In the genomic region with DNA sequence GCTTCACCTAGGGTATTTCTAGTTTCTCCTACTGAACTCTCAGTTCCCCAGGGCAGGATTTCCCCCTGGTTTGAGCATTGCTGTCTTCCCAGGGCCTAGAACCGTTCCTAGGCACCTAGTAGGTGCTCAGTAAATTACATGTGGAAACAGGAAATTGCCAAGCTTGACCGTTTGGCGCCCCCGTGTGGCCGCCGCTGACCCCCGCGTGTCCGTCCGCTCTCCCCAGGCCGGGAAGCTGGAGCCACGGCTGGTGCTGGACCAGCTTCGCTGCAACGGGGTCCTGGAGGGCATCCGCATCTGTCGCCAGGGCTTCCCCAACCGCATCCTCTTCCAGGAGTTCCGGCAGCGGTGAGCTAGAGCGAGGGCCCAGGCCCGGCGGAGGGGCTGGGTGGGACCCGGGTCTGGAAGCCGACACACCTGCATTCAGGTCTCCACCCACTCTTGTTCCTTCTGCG, we compare ENCODE assay signal across 9 cellular contexts. TPM values are rescaled to one million over a fixed set of nuclear protein-coding genes. Genes with fewer than 3 reads are reported as not detected.
DNase-seq lines count a peak whose midpoint lies in the region; ATAC-seq and TF ChIP-seq lines count a peak whose summit lies in the region.
"Had no signal": no experiment of that assay in that cellular context is flagged by ENCODE, and none has a peak within 500 bp of the region (broad histone marks: within the 10 kb centered on the region; RNA-seq: fewer than 3 reads in every experiment).

No MANE protein-coding gene starts in this region.

- no peaks in the 10 kb centered on the region for H3K4me1 Mint-ChIP-seq in activated CD8-positive, alpha-beta memory T cell treated with anti-CD3 and anti-CD28 coated beads, Interleukin-2, amount 10 ng/mL, durations not matched to agents 7 days and 5 days

- ATAC-seq in activated CD8-positive, alpha-beta memory T cell treated with anti-CD3 and anti-CD28 coated beads, Interleukin-2, amount 10 ng/mL, durations not matched to agents 7 days and 5 days: no peak

- peak; percentile 54 for DNase-seq in GM12865 (ENCODE audit: low read depth)
- DNase-seq in LNCaP clone FGC (ENCODE audit: low read depth): no peak
- DNase-seq in dorsolateral prefrontal cortex: no peak
- peak; percentile 50 for DNase-seq in stimulated activated CD4-positive, alpha-beta T cell treated with anti-CD3 and anti-CD28 coated beads, Interleukin-15, amount 100 ng/mL, for 24 hours
- no peak for DNase-seq in NCI-H226
- no peak for DNase-seq in activated CD8-positive, alpha-beta memory T cell treated with anti-CD3 and anti-CD28 coated beads, Interleukin-2, amount 10 ng/mL, durations not matched to agents 7 days and 5 days
- DNase-seq in NCI-H128 (lab: John Stamatoyannopoulos, UW; ENCODE audit: unreplicated experiment): no peak
- DNase-seq: foreskin fibroblast, NCI-H1105 had no signal

- H3K27ac Mint-ChIP-seq in activated CD8-positive, alpha-beta memory T cell treated with anti-CD3 and anti-CD28 coated beads, Interleukin-2, amount 10 ng/mL, durations not matched to agents 7 days and 5 days: no peak overlapping the region

- CTCF ChIA-PET in activated CD8-positive, alpha-beta memory T cell treated with anti-CD3 and anti-CD28 coated beads, Interleukin-2, amount 10 ng/mL, durations not matched to agents 7 days and 5 days (lab: Charles Lee): interaction anchor here (0.6 to 1.1 kb wide), 3 partner anchors 10 to 60 kb away, joined by 3 to 6 read pairs (median 4); no protein-coding TSS in a partner anchor

- H3K27me3 Mint-ChIP-seq in activated CD8-positive, alpha-beta memory T cell treated with anti-CD3 and anti-CD28 coated beads, Interleukin-2, amount 10 ng/mL, durations not matched to agents 7 days and 5 days: no peaks in the 10 kb centered on the region

- H3K36me3 Mint-ChIP-seq in activated CD8-positive, alpha-beta memory T cell treated with anti-CD3 and anti-CD28 coated beads, Interleukin-2, amount 10 ng/mL, durations not matched to agents 7 days and 5 days: peaks cover 1% of the 10 kb centered on the region

- peak; percentile 47 for TF ChIP-seq CTCF in GM12865 (IDR thresholded peaks at IDR 0.05; ENCODE audit: insufficient read depth, low read depth, low read length, missing control alignments)
- TF ChIP-seq CTCF in LNCaP clone FGC (IDR thresholded peaks at IDR 0.05; ENCODE audit: control insufficient read depth, extremely low read depth, insufficient read depth): peak; percentile 47
- peak in 53 of 56 donors; percentile 21 to 69 (median 48) for TF ChIP-seq CTCF in dorsolateral prefrontal cortex (IDR thresholded peaks at IDR 0.05 in 54 of 56, conservative IDR thresholded peaks at IDR 0.05 in 2 of 56; ENCODE audit: low read depth in 1 of 56, partially characterized antibody in 56 of 56)

- no peak overlapping the region for H3K27ac ChIP-seq in dorsolateral prefrontal cortex

- no peak overlapping the region for H3K4me3 Mint-ChIP-seq in activated CD8-positive, alpha-beta memory T cell treated with anti-CD3 and anti-CD28 coated beads, Interleukin-2, amount 10 ng/mL, durations not matched to agents 7 days and 5 days

- no peaks in the 10 kb centered on the region for H3K27me3 ChIP-seq in dorsolateral prefrontal cortex

- H3K4me3 ChIP-seq in GM12865 (ENCODE audit: low read depth, low read length) (no peak overlapping the region), LNCaP clone FGC (ENCODE audit: low read depth, low read length) (no peak overlapping the region), dorsolateral prefrontal cortex (no peak overlapping the region)

- H3K9me3 Mint-ChIP-seq in activated CD8-positive, alpha-beta memory T cell treated with anti-CD3 and anti-CD28 coated beads, Interleukin-2, amount 10 ng/mL, durations not matched to agents 7 days and 5 days (ENCODE audit: low read depth): peaks cover 5% of the 10 kb centered on the region

- intact Hi-C loops in dorsolateral prefrontal cortex (cut with DNase I): no loop called here

RNA-seq across cellular contexts. Expression of a gene that starts 55.5 kb away (rescaled TPM):
- 10 to 100 TPM; 23.9 to 74.2 (median 42.8) TPM for total RNA-seq in dorsolateral prefrontal cortex
- not detected for total RNA-seq in activated CD8-positive, alpha-beta memory T cell treated with anti-CD3 and anti-CD28 coated beads, Interleukin-2, amount 10 ng/mL, durations not matched to agents 7 days and 5 days

Comparison
In these comparisons a context has a peak if more than half of its experiments do, and no peak if none do; other contexts are left out.
1. DNase-seq: peak in GM12865 (single experiment) and stimulated activated CD4-positive, alpha-beta T cell treated with anti-CD3 and anti-CD28 coated beads, Interleukin-15, amount 100 ng/mL, for 24 hours (single experiment); none in LNCaP clone FGC (single experiment), dorsolateral prefrontal cortex (0 of 10), NCI-H226 (single experiment), activated CD8-positive, alpha-beta memory T cell treated with anti-CD3 and anti-CD28 coated beads, Interleukin-2, amount 10 ng/mL, durations not matched to agents 7 days and 5 days (single experiment) and NCI-H128 (single experiment).
2. RNA of a gene that starts 55.5 kb away (total RNA-seq): 23.9 to 74.2 TPM in dorsolateral prefrontal cortex; not detected in activated CD8-positive, alpha-beta memory T cell treated with anti-CD3 and anti-CD28 coated beads, Interleukin-2, amount 10 ng/mL, durations not matched to agents 7 days and 5 days; every median in the first group is over 10 times any median in the second.
3. Peak in every context shown above with its lines, with median percentiles within 50 percentile points of each other: CTCF ChIP-seq.